Comparison of ENCODE assay signal across 35 cellular contexts in the genomic region with DNA sequence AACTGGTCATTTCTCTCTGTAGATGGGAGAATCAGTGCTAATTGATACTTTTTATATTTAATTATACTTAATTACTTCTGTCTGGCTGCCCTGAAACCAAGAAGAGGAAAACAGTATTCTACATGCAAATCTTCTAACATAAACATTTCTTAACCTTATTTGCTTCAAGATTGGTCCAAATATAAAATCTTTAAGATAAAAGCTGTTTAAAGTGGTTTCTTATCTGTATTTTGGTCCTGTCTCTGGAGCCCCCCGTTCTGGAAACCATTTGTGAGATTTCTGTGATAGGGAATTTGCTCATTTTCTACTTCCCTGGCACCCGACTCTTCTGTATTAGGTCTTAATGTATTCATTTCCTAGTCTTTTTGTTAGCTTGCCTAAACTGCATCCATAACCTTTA.
"Had no signal": no experiment of that assay in that cellular context is flagged by ENCODE, and none has a peak within 500 bp of the region (broad histone marks: within the 10 kb centered on the region; RNA-seq: fewer than 3 reads in every experiment).

No MANE protein-coding gene starts in this region.

- H3K9me3 ChIP-seq: MG63 had no signal

- H3K36me3 ChIP-seq: MG63 had no signal

- H3K9ac ChIP-seq: KMS-11 had no signal

- H3K27ac ChIP-seq: KMS-11 had no signal

- DNase-seq: Karpas-422, Kasumi-1, KBM-7, KG1, MG63, MM.1S, NCI-H1048, NCI-H1092, NCI-H1092 treated with DMSO at 0.1 percent for 48 hours, NCI-H1105, NCI-H1105 treated with DMSO at 0.1 percent for 48 hours, NCI-H1417, NCI-H1417 treated with DMSO at 0.1 percent for 48 hours, NCI-H1436, NCI-H1436 treated with DMSO at 0.1 percent for 48 hours, NCI-H146, NCI-H1694, NCI-H1694 treated with DMSO at 0.1 percent for 48 hours, NCI-H187, NCI-H187 treated with DMSO at 0.1 percent for 48 hours, NCI-H1930, NCI-H2029, NCI-H2029 treated with DMSO at 0.1 percent for 48 hours, NCI-H2081, NCI-H2081 treated with DMSO at 0.1 percent for 48 hours, NCI-H2107, NCI-H2171, NCI-H2171 treated with DMSO at 0.1 percent for 48 hours, NCI-H2227 treated with DMSO at 0.1 percent for 48 hours, NCI-H226, NCI-H345, NCI-H446, NCI-H446 treated with DMSO at 0.1 percent for 48 hours, NCI-H510A had no signal

- H3K27me3 ChIP-seq: MG63 had no signal

- H3K4me3 ChIP-seq: MG63 had no signal

- H3K4me2 ChIP-seq: KMS-11 had no signal
